ENCODE assay signal across 1 cellular context in the genomic region with DNA sequence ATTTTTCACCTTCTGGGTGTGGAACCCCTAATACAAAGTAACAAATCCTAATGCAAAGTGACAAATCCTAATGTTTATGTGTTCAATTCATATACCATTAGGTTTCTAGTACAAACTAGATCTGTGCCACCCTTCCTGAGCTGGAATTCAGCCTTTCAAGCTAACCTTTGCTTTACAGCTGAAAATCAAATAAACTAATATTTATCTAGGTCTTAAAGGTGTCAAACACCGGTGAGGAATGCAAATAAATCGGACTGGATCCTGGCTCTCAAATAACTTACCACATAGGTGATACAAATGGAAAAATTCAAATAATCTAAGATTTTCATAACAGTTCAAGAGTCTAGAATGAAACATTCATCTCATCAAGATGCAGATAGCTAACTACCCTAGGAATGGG.
TF ChIP-seq lines count a peak whose summit lies in the region.

No MANE protein-coding gene starts in this region.

TF ChIP-seq in HepG2, 621 proteins besides CTCF, POLR2A, EP300 and RAD21 (continues in another document):
- TF ChIP-seq HNF1B (CRISPR knock-in tag; IDR thresholded peaks at IDR 0.05) = no peak
- TF ChIP-seq HNRNPK (IDR thresholded peaks at IDR 0.05; ENCODE audit: low read depth, low read length, poor library complexity, severe bottlenecking) = no peak
- TF ChIP-seq TBX2 (CRISPR knock-in tag; IDR thresholded peaks at IDR 0.05; ENCODE audit: borderline replicate concordance) = peak; percentile 64
- no peak for TF ChIP-seq ZNF569 (CRISPR knock-in tag; IDR thresholded peaks at IDR 0.05; ENCODE audit: borderline replicate concordance)
- no peak for TF ChIP-seq JUN (CRISPR knock-in tag; IDR thresholded peaks at IDR 0.05)
- no peak for TF ChIP-seq KLF9 (CRISPR knock-in tag; IDR thresholded peaks at IDR 0.05; ENCODE audit: low read depth)
- no peak for TF ChIP-seq NONO (IDR thresholded peaks at IDR 0.05)
- 0 out of 2 replicates have a peak, but pooled peaks have one; percentile 40 for TF ChIP-seq NONO (CRISPR knock-in tag; conservative IDR thresholded peaks at IDR 0.05)
- TF ChIP-seq ZNF256 (CRISPR knock-in tag; conservative IDR thresholded peaks at IDR 0.05) = no peak
- TF ChIP-seq KLF16 (CRISPR knock-in tag; IDR thresholded peaks at IDR 0.05) = no peak
- TF ChIP-seq BHLHE40 (IDR thresholded peaks at IDR 0.05; ENCODE audit: low read length) = no peak
- TF ChIP-seq ZNF891 (CRISPR knock-in tag; IDR thresholded peaks at IDR 0.05) = no peak
- no peak for TF ChIP-seq ZNF614 (CRISPR knock-in tag; IDR thresholded peaks at IDR 0.05; ENCODE audit: borderline replicate concordance)
- TF ChIP-seq HMGA1 (CRISPR knock-in tag; conservative IDR thresholded peaks at IDR 0.05) = no peak
- TF ChIP-seq ZNF512B (CRISPR knock-in tag; IDR thresholded peaks at IDR 0.05; ENCODE audit: borderline replicate concordance) = no peak
- no peak for TF ChIP-seq ZNF260 (CRISPR knock-in tag; IDR thresholded peaks at IDR 0.05; ENCODE audit: borderline replicate concordance, low read depth)
- TF ChIP-seq ZNF746 (CRISPR knock-in tag; IDR thresholded peaks at IDR 0.05) = no peak
- TF ChIP-seq BCL6 (CRISPR knock-in tag; IDR thresholded peaks at IDR 0.05) = peak; percentile 75
- no peak for TF ChIP-seq ZNF30 (CRISPR knock-in tag; IDR thresholded peaks at IDR 0.05)
- no peak for TF ChIP-seq PHF20 (CRISPR knock-in tag; IDR thresholded peaks at IDR 0.05)
- TF ChIP-seq, protein P1, sequence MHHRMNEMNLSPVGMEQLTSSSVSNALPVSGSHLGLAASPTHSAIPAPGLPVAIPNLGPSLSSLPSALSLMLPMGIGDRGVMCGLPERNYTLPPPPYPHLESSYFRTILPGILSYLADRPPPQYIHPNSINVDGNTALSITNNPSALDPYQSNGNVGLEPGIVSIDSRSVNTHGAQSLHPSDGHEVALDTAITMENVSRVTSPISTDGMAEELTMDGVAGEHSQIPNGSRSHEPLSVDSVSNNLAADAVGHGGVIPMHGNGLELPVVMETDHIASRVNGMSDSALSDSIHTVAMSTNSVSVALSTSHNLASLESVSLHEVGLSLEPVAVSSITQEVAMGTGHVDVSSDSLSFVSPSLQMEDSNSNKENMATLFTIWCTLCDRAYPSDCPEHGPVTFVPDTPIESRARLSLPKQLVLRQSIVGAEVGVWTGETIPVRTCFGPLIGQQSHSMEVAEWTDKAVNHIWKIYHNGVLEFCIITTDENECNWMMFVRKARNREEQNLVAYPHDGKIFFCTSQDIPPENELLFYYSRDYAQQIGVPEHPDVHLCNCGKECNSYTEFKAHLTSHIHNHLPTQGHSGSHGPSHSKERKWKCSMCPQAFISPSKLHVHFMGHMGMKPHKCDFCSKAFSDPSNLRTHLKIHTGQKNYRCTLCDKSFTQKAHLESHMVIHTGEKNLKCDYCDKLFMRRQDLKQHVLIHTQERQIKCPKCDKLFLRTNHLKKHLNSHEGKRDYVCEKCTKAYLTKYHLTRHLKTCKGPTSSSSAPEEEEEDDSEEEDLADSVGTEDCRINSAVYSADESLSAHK (CRISPR knock-in tag; IDR thresholded peaks at IDR 0.05; ENCODE audit: borderline replicate concordance) = no peak
- TF ChIP-seq ATM (IDR thresholded peaks at IDR 0.05; ENCODE audit: borderline replicate concordance) = no peak
- TF ChIP-seq SOX6 (IDR thresholded peaks at IDR 0.05) = no peak
- peak; percentile 41; the same call in 1 of the 2 replicates for TF ChIP-seq SOX6 (CRISPR knock-in tag; IDR thresholded peaks at IDR 0.05)
- TF ChIP-seq ZNF639 (CRISPR knock-in tag; conservative IDR thresholded peaks at IDR 0.05) = no peak
- TF ChIP-seq GFI1 (CRISPR knock-in tag; IDR thresholded peaks at IDR 0.05; ENCODE audit: borderline replicate concordance) = peak; percentile 94
- TF ChIP-seq ZNF691 (CRISPR knock-in tag; IDR thresholded peaks at IDR 0.05; ENCODE audit: borderline replicate concordance, low read depth) = no peak
- TF ChIP-seq NR2F2 (IDR thresholded peaks at IDR 0.05; ENCODE audit: borderline replicate concordance, low read depth) = peak; percentile 83
- TF ChIP-seq IKZF4 (CRISPR knock-in tag; IDR thresholded peaks at IDR 0.05; ENCODE audit: borderline replicate concordance, low read depth, not compliant biosample characterization) = no peak
- no peak for TF ChIP-seq ZNF839 (CRISPR knock-in tag; IDR thresholded peaks at IDR 0.05; ENCODE audit: borderline replicate concordance)
- no peak for TF ChIP-seq ZBTB20 (CRISPR knock-in tag; IDR thresholded peaks at IDR 0.05; ENCODE audit: borderline replicate concordance, low read depth)
- TF ChIP-seq ZNF576 (CRISPR knock-in tag; IDR thresholded peaks at IDR 0.05) = no peak
- no peak for TF ChIP-seq RBM39 (IDR thresholded peaks at IDR 0.05; ENCODE audit: low read depth, low read length, poor library complexity, severe bottlenecking)
- no peak for TF ChIP-seq ZBTB7A (CRISPR knock-in tag; IDR thresholded peaks at IDR 0.05)
- no peak for TF ChIP-seq AGO2 (optimal IDR thresholded peaks at IDR 0.05; ENCODE audit: low read depth, low read length)
- TF ChIP-seq SP140L (CRISPR knock-in tag; IDR thresholded peaks at IDR 0.05; ENCODE audit: borderline replicate concordance) = no peak
- TF ChIP-seq HIVEP1 (CRISPR knock-in tag; IDR thresholded peaks at IDR 0.05) = no peak
- TF ChIP-seq ZNF17 (CRISPR knock-in tag; IDR thresholded peaks at IDR 0.05) = no peak
- TF ChIP-seq ZNF20 (CRISPR knock-in tag; IDR thresholded peaks at IDR 0.05) = no peak
- TF ChIP-seq NFE2L2 (IDR thresholded peaks at IDR 0.05; ENCODE audit: low read length) = no peak
- no peak for TF ChIP-seq ZSCAN29 (CRISPR knock-in tag; conservative IDR thresholded peaks at IDR 0.05)
- TF ChIP-seq ZNF282 (IDR thresholded peaks at IDR 0.05; ENCODE audit: partially characterized antibody) = no peak
- TF ChIP-seq MTF2 (CRISPR knock-in tag; IDR thresholded peaks at IDR 0.05; ENCODE audit: borderline replicate concordance) = no peak
- no peak for TF ChIP-seq MXI1 (IDR thresholded peaks at IDR 0.05; ENCODE audit: borderline replicate concordance, low read depth, low read length)
- TF ChIP-seq POLR2AphosphoS5 (IDR thresholded peaks at IDR 0.05; ENCODE audit: low read depth, low read length) = no peak
- TF ChIP-seq TMF1 (CRISPR knock-in tag; IDR thresholded peaks at IDR 0.05; ENCODE audit: low read depth) = no peak
- TF ChIP-seq ZNF678 (CRISPR knock-in tag; IDR thresholded peaks at IDR 0.05) = no peak
- no peak for TF ChIP-seq KAT8 (CRISPR knock-in tag; IDR thresholded peaks at IDR 0.05)
- TF ChIP-seq FOXM1 (CRISPR knock-in tag; IDR thresholded peaks at IDR 0.05) = no peak
- no peak for TF ChIP-seq PCBP2 (optimal IDR thresholded peaks at IDR 0.05; ENCODE audit: low read depth, low read length, poor library complexity, severe bottlenecking)
- TF ChIP-seq, protein P2, sequence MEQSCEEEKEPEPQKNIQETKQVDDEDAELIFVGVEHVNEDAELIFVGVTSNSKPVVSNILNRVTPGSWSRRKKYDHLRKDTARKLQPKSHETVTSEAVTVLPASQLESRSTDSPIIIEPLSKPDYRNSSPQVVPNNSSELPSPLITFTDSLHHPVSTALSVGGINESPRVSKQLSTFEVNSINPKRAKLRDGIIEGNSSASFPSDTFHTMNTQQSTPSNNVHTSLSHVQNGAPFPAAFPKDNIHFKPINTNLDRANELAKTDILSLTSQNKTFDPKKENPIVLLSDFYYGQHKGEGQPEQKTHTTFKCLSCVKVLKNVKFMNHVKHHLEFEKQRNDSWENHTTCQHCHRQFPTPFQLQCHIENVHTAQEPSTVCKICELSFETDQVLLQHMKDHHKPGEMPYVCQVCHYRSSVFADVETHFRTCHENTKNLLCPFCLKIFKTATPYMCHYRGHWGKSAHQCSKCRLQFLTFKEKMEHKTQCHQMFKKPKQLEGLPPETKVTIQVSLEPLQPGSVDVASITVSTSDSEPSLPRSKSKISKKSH (CRISPR knock-in tag; IDR thresholded peaks at IDR 0.05; ENCODE audit: borderline replicate concordance) = no peak
- TF ChIP-seq, protein P3, sequence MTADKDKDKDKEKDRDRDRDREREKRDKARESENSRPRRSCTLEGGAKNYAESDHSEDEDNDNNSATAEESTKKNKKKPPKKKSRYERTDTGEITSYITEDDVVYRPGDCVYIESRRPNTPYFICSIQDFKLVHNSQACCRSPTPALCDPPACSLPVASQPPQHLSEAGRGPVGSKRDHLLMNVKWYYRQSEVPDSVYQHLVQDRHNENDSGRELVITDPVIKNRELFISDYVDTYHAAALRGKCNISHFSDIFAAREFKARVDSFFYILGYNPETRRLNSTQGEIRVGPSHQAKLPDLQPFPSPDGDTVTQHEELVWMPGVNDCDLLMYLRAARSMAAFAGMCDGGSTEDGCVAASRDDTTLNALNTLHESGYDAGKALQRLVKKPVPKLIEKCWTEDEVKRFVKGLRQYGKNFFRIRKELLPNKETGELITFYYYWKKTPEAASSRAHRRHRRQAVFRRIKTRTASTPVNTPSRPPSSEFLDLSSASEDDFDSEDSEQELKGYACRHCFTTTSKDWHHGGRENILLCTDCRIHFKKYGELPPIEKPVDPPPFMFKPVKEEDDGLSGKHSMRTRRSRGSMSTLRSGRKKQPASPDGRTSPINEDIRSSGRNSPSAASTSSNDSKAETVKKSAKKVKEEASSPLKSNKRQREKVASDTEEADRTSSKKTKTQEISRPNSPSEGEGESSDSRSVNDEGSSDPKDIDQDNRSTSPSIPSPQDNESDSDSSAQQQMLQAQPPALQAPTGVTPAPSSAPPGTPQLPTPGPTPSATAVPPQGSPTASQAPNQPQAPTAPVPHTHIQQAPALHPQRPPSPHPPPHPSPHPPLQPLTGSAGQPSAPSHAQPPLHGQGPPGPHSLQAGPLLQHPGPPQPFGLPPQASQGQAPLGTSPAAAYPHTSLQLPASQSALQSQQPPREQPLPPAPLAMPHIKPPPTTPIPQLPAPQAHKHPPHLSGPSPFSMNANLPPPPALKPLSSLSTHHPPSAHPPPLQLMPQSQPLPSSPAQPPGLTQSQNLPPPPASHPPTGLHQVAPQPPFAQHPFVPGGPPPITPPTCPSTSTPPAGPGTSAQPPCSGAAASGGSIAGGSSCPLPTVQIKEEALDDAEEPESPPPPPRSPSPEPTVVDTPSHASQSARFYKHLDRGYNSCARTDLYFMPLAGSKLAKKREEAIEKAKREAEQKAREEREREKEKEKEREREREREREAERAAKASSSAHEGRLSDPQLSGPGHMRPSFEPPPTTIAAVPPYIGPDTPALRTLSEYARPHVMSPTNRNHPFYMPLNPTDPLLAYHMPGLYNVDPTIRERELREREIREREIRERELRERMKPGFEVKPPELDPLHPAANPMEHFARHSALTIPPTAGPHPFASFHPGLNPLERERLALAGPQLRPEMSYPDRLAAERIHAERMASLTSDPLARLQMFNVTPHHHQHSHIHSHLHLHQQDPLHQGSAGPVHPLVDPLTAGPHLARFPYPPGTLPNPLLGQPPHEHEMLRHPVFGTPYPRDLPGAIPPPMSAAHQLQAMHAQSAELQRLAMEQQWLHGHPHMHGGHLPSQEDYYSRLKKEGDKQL (CRISPR knock-in tag; IDR thresholded peaks at IDR 0.05; ENCODE audit: low read depth) = 0 out of 2 replicates have a peak, but pooled peaks have one; percentile 44
- TF ChIP-seq ISL2 (CRISPR knock-in tag; IDR thresholded peaks at IDR 0.05) = no peak
